ENCODE assay signal across 10 cellular contexts in genomic region chr17:2174048-2174447, GRCh38.
DNase-seq lines count a peak whose midpoint lies in the region; ATAC-seq and TF ChIP-seq lines count a peak whose summit lies in the region.
"Had no signal": no experiment of that assay in that cellular context is flagged by ENCODE, and none has a peak within 500 bp of the region (broad histone marks: within the 10 kb centered on the region; RNA-seq: fewer than 3 reads in every experiment).

No MANE protein-coding gene starts in this region.

- H3K9me3 Mint-ChIP-seq in progenitor cell of endocrine pancreas (ENCODE audit: low read depth), result no peaks in the 10 kb centered on the region
- H3K9me3 Mint-ChIP-seq: stimulated activated naive CD8-positive, alpha-beta T cell treated with anti-CD3 and anti-CD28 coated beads, Interleukin-15, Interleukin-2, amounts not matched to agents 100 ng/mL and 50 ng/mL, for 24 hours had no signal

- H3K79me2 ChIP-seq in ACC112 (ENCODE audit: control insufficient read depth, insufficient read depth, low read length, unreplicated experiment), result no peaks in the 10 kb centered on the region

- H3K4me3 Mint-ChIP-seq in progenitor cell of endocrine pancreas (ENCODE audit: low read depth), result peak overlapping the region; percentile 52
- H3K4me3 Mint-ChIP-seq: stimulated activated naive CD8-positive, alpha-beta T cell treated with anti-CD3 and anti-CD28 coated beads, Interleukin-15, Interleukin-2, amounts not matched to agents 100 ng/mL and 50 ng/mL, for 24 hours had no signal

- H3K27me3 ChIP-seq in ACC112 (ENCODE audit: insufficient read depth, low read length), result no peaks in the 10 kb centered on the region

- DNase-seq in fibroblast of peridontal ligament (ENCODE audit: extremely low read depth) (peak; percentile 43), progenitor cell of endocrine pancreas (ENCODE audit: low spot score, unreplicated experiment) (no peak), GM20000 (ENCODE audit: low spot score) (no peak), NOMO-1 treated with DMSO at 0.1 percent for 48 hours (lab: John Stamatoyannopoulos, UW; ENCODE audit: unreplicated experiment) (no peak)
- DNase-seq: activated CD8-positive, alpha-beta memory T cell treated with anti-CD3 and anti-CD28 coated beads for 24 hours had no signal

- H3K27ac ChIP-seq in ACC112 (ENCODE audit: low read depth, low read length), result peak overlapping the region; percentile 86
- peak overlapping the region; percentile 85 for H3K27ac ChIP-seq in VCaP

- peaks cover 74% of the 10 kb centered on the region for H3K4me1 ChIP-seq in ACC112 (ENCODE audit: control insufficient read depth, insufficient read depth, low read length, unreplicated experiment)

- no peaks in the 10 kb centered on the region for H3K27me3 Mint-ChIP-seq in progenitor cell of endocrine pancreas
- H3K27me3 Mint-ChIP-seq: stimulated activated naive CD8-positive, alpha-beta T cell treated with anti-CD3 and anti-CD28 coated beads, Interleukin-15, Interleukin-2, amounts not matched to agents 100 ng/mL and 50 ng/mL, for 24 hours had no signal

- H3K36me3 ChIP-seq in ACC112 (ENCODE audit: insufficient read depth, low read length), result peaks cover 10% of the 10 kb centered on the region; the same call in 1 of the 2 replicates

- ATAC-seq in HG03342 (IDR thresholded peaks at IDR 0.05; ENCODE audit: unreplicated experiment) (no peak), HG03139 (IDR thresholded peaks at IDR 0.05; ENCODE audit: unreplicated experiment) (no peak)

- H2AFZ ChIP-seq in ACC112 (ENCODE audit: low read length, unreplicated experiment), result no peak overlapping the region

- H3K4me1 Mint-ChIP-seq in progenitor cell of endocrine pancreas (ENCODE audit: low read depth), result peaks cover 64% of the 10 kb centered on the region

- no peak for TF ChIP-seq CTCF in VCaP (conservative IDR thresholded peaks at IDR 0.05)
- no peak for TF ChIP-seq CTCF in progenitor cell of endocrine pancreas (IDR thresholded peaks at IDR 0.05; ENCODE audit: unreplicated experiment)
- TF ChIP-seq CTCF in GM20000 (IDR thresholded peaks at IDR 0.05; ENCODE audit: extremely low read depth, missing control alignments), result no peak

- peaks cover 6% of the 10 kb centered on the region for H3K36me3 Mint-ChIP-seq in progenitor cell of endocrine pancreas (ENCODE audit: insufficient read depth)

- peak overlapping the region; percentile 96 for H3K27ac Mint-ChIP-seq in progenitor cell of endocrine pancreas
- H3K27ac Mint-ChIP-seq: stimulated activated naive CD8-positive, alpha-beta T cell treated with anti-CD3 and anti-CD28 coated beads, Interleukin-15, Interleukin-2, amounts not matched to agents 100 ng/mL and 50 ng/mL, for 24 hours had no signal

- 0 out of 2 replicates have a peak overlapping the region, but pooled peaks have one; percentile 12 for H3K4me3 ChIP-seq in ACC112 (ENCODE audit: low read depth, low read length)
